Comparison of ENCODE assay signal across 19 cellular contexts in genomic region chr20:36820073-36820472, GRCh38. TPM values are rescaled to one million over a fixed set of nuclear protein-coding genes. Genes with fewer than 3 reads are reported as not detected.
A peak's percentile ranks its signal among the peaks of the same experiment; 100 is the strongest.
DNase-seq lines count a peak whose midpoint lies in the region; ATAC-seq and TF ChIP-seq lines count a peak whose summit lies in the region.
"Had no signal": no experiment of that assay in that cellular context is flagged by ENCODE, and none has a peak within 500 bp of the region (broad histone marks: within the 10 kb centered on the region; RNA-seq: fewer than 3 reads in every experiment).

No MANE protein-coding gene starts in this region.

- H3K27ac Mint-ChIP-seq in brain = peak overlapping the region; percentile 91 to 96 (median 93)
- peak overlapping the region; percentile 68 for H3K27ac Mint-ChIP-seq in memory B cell
- peak overlapping the region; percentile 75 for H3K27ac Mint-ChIP-seq in stimulated activated effector memory CD8-positive, alpha-beta T cell treated with anti-CD3 and anti-CD28 coated beads, Interleukin-12 subunit alpha, Interleukin-12 subunit beta, amount 100 ng/mL, for 72 hours
- H3K27ac Mint-ChIP-seq: activated T-helper 2 cell treated with anti-CD3 and anti-CD28 coated beads, Interferon-gamma antibody, Interleukin-2, Interleukin-4, amounts not matched to agents 10 μg/mL and 5 μg/mL and 100 μg/mL, durations not matched to agents 14 hours and 24 hours and 36 hours; IgD-negative memory B cell had no signal

- H3K36me3 ChIP-seq in HEK293 (ENCODE audit: control insufficient read depth in 2 of 2, insufficient read depth in 1 of 2, low read length in 2 of 2) = peaks cover 7 to 30% of the 10 kb centered on the region in 2 experiments; a peak in 2 of 3 replicates

- no peak for DNase-seq in memory B cell (ENCODE audit: low spot score in 2 of 2)
- no peak for DNase-seq in stimulated activated effector memory CD8-positive, alpha-beta T cell treated with anti-CD3 and anti-CD28 coated beads, Interleukin-12 subunit alpha, Interleukin-12 subunit beta, amount 100 ng/mL, for 72 hours (ENCODE audit: low spot score in 2 of 2)
- DNase-seq in mucosa of gallbladder (ENCODE audit: low spot score) = no peak
- DNase-seq in nucleus accumbens (lab: John Stamatoyannopoulos, UW) = no peak
- DNase-seq: activated CD4-positive, CD25-positive, alpha-beta regulatory T cell; amniotic stem cell; dermis blood vessel endothelial cell; left cardiac atrium; naive thymus-derived CD8-positive, alpha-beta T cell; NCI-H2171; stimulated activated CD4-positive, alpha-beta T cell treated with anti-CD3 and anti-CD28 coated beads, Interleukin-4, amount 100 ng/mL, for 24 hours; T-helper 1 cell had no signal

- H3K4me3 Mint-ChIP-seq in brain = peak overlapping the region in 1 of 5 experiments; percentile 59
- H3K4me3 Mint-ChIP-seq in memory B cell = no peak overlapping the region
- H3K4me3 Mint-ChIP-seq in stimulated activated effector memory CD8-positive, alpha-beta T cell treated with anti-CD3 and anti-CD28 coated beads, Interleukin-12 subunit alpha, Interleukin-12 subunit beta, amount 100 ng/mL, for 72 hours = no peak overlapping the region
- H3K4me3 Mint-ChIP-seq: IgD-negative memory B cell; naive thymus-derived CD8-positive, alpha-beta T cell had no signal

- H3K9me3 Mint-ChIP-seq in brain = no peaks in the 10 kb centered on the region
- no peaks in the 10 kb centered on the region for H3K9me3 Mint-ChIP-seq in memory B cell
- no peaks in the 10 kb centered on the region for H3K9me3 Mint-ChIP-seq in stimulated activated effector memory CD8-positive, alpha-beta T cell treated with anti-CD3 and anti-CD28 coated beads, Interleukin-12 subunit alpha, Interleukin-12 subunit beta, amount 100 ng/mL, for 72 hours
- H3K9me3 Mint-ChIP-seq: activated T-helper 2 cell treated with anti-CD3 and anti-CD28 coated beads, Interferon-gamma antibody, Interleukin-2, Interleukin-4, amounts not matched to agents 10 μg/mL and 5 μg/mL and 100 μg/mL, durations not matched to agents 14 hours and 24 hours and 36 hours; IgD-negative memory B cell; naive thymus-derived CD8-positive, alpha-beta T cell had no signal

- POLR2A ChIA-PET in HEK293 (lab: Yijun Ruan, JAX) = interaction anchor here (0.6 kb wide), 1 partner anchor 1091 kb away, joined by 5 read pairs; no protein-coding TSS in a partner anchor

- H3K4me1 Mint-ChIP-seq in brain (peaks cover 59% of the 10 kb centered on the region), memory B cell (no peaks in the 10 kb centered on the region)
- H3K4me1 Mint-ChIP-seq in stimulated activated effector memory CD8-positive, alpha-beta T cell treated with anti-CD3 and anti-CD28 coated beads, Interleukin-12 subunit alpha, Interleukin-12 subunit beta, amount 100 ng/mL, for 72 hours = no peaks in the 10 kb centered on the region
- H3K4me1 Mint-ChIP-seq: naive thymus-derived CD8-positive, alpha-beta T cell had no signal

- no peak overlapping the region for H3K27ac ChIP-seq in HEK293 (ENCODE audit: extremely low read depth, low read depth, low read length)

- TF ChIP-seq CTCF in HEK293 (tag by site-specific recombination; IDR thresholded peaks at IDR 0.05) = no peak
- TF ChIP-seq CTCF in brain (conservative IDR thresholded peaks at IDR 0.05) = no peak

- ATAC-seq in memory B cell (ENCODE audit: low read depth) (no peak), HG03175 (IDR thresholded peaks at IDR 0.05; ENCODE audit: unreplicated experiment) (no peak), GM18498 (IDR thresholded peaks at IDR 0.05; ENCODE audit: unreplicated experiment) (no peak)
- ATAC-seq in stimulated activated effector memory CD8-positive, alpha-beta T cell treated with anti-CD3 and anti-CD28 coated beads, Interleukin-12 subunit alpha, Interleukin-12 subunit beta, amount 100 ng/mL, for 72 hours = no peak
- ATAC-seq: naive thymus-derived CD8-positive, alpha-beta T cell had no signal

- H3K4me3 ChIP-seq in HEK293 (ENCODE audit: low read depth, low read length) = no peak overlapping the region

- no peaks in the 10 kb centered on the region for H3K27me3 Mint-ChIP-seq in brain
- H3K27me3 Mint-ChIP-seq in memory B cell = no peaks in the 10 kb centered on the region
- H3K27me3 Mint-ChIP-seq: IgD-negative memory B cell; naive thymus-derived CD8-positive, alpha-beta T cell had no signal

- H3K4me1 ChIP-seq in HEK293 (ENCODE audit: control insufficient read depth, insufficient read depth, low read length) = peaks cover 7% of the 10 kb centered on the region

- peaks cover 60% of the 10 kb centered on the region for H3K36me3 Mint-ChIP-seq in brain
- H3K36me3 Mint-ChIP-seq in memory B cell = peaks cover 21% of the 10 kb centered on the region
- no peaks in the 10 kb centered on the region for H3K36me3 Mint-ChIP-seq in stimulated activated effector memory CD8-positive, alpha-beta T cell treated with anti-CD3 and anti-CD28 coated beads, Interleukin-12 subunit alpha, Interleukin-12 subunit beta, amount 100 ng/mL, for 72 hours

- no peaks in the 10 kb centered on the region for H3K9me3 ChIP-seq in HEK293 (ENCODE audit: control insufficient read depth, insufficient read depth, low read depth, low read length)

- CTCF ChIA-PET in HEK293 (lab: Yijun Ruan, JAX) = interaction anchor here (0.6 to 3.3 kb wide), 3 partner anchors 10 to 593 kb away, joined by 3 to 18 read pairs (median 4); no protein-coding TSS in a partner anchor

TF ChIP-seq in HEK293, 187 proteins besides CTCF, POLR2A, EP300 and RAD21:
- no peak for TF ChIP-seq BCL6B (tag by site-specific recombination; IDR thresholded peaks at IDR 0.05)
- 0 out of 2 replicates have a peak, but pooled peaks have one; percentile 18 for TF ChIP-seq GLIS2 (tag by site-specific recombination; IDR thresholded peaks at IDR 0.05)
- peak; percentile 80; the same call in 1 of the 2 replicates for TF ChIP-seq ZBTB48 (tag by site-specific recombination; IDR thresholded peaks at IDR 0.05)

RNA-seq across cellular contexts. Expression of gene DSN1, which starts 46.5 kb away (rescaled TPM):
- 24.1 TPM for polyA plus RNA-seq in brain (ENCODE audit: insufficient read depth, low read depth, low replicate concordance)
- total RNA-seq in mucosa of gallbladder = 8.7 TPM

RNA-seq across cellular contexts. Expression of gene TLDC2, which starts 55.9 kb away (rescaled TPM):
- polyA plus RNA-seq in brain (ENCODE audit: insufficient read depth, low read depth, low replicate concordance) = not detected
- total RNA-seq in mucosa of gallbladder = 9.7 TPM
- total RNA-seq: activated CD8-positive, alpha-beta memory T cell treated with anti-CD3 and anti-CD28 coated beads for 36 hours; activated T-helper 2 cell treated with anti-CD3 and anti-CD28 coated beads, Interferon-gamma antibody, Interleukin-2, Interleukin-4, amounts not matched to agents 10 μg/mL and 5 μg/mL and 100 μg/mL, durations not matched to agents 14 hours and 24 hours and 36 hours; naive thymus-derived CD8-positive, alpha-beta T cell had no signal
- polyA plus RNA-seq: IgD-negative memory B cell had no signal
